In the genomic region with DNA sequence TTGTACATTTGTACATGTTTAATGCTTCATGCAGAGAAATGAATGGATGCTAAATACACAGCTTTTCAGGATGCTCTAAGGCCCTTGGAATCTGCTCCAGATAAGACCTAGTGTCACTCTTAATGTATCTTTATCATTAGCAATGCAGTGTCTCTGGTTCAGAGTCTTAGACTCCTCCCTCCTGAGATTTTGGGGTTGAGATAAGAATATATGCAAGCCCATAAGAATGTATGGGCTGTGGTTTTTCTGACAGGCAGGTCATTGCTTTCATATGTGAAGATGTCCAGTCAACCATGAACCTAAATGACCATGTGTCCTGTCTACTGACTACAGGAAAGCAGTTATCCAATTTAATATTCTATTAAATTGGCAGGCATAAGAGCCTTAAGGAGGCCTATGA, we compare ENCODE assay signal across 28 cellular contexts.
"Had no signal": no experiment of that assay in that cellular context is flagged by ENCODE, and none has a peak within 500 bp of the region (broad histone marks: within the 10 kb centered on the region; RNA-seq: fewer than 3 reads in every experiment).

No MANE protein-coding gene starts in this region.

- DNase-seq: activated B cell treated with CpG ODN at 0.5 μM for 24 hours; activated CD4-positive, alpha-beta memory T cell treated with anti-CD3 and anti-CD28 coated beads for 36 hours; activated CD4-positive, alpha-beta T cell treated with anti-CD3 and anti-CD28 coated beads for 1 hour; activated CD4-positive, alpha-beta T cell treated with anti-CD3 and anti-CD28 coated beads, Interleukin-2, amount 10 ng/mL, durations not matched to agents 24 days and 14 days; activated CD8-positive, alpha-beta memory T cell treated with anti-CD3 and anti-CD28 coated beads for 24 hours; activated effector memory CD4-positive, alpha-beta T cell treated with anti-CD3 and anti-CD28 coated beads, Interleukin-2, amount 50 U/mL, for 16 hours; activated naive CD4-positive, alpha-beta T cell treated with Interleukin-2 at 50 U/mL for 16 hours; activated naive CD8-positive, alpha-beta T cell treated with anti-CD3 and anti-CD28 coated beads, Interleukin-2, amount 50 U/mL, for 24 hours; activated T-cell treated with anti-CD3 and anti-CD28 coated beads, Interleukin-2, amount 50 U/mL, for 4 hours; amygdala; brain microvascular endothelial cell; Kasumi-1; NCI-H1048; NCI-H1417; NCI-H1694; NCI-H2029; NCI-H2107; NCI-H2171 treated with DMSO at 0.1 percent for 48 hours; NCI-H226; NCI-H526; NCI-H774; SHP77 treated with DMSO at 0.1 percent for 48 hours; T-cell; T-helper 2 cell; T1000 had no signal

- ATAC-seq: activated naive CD4-positive, alpha-beta T cell treated with anti-CD3 and anti-CD28 coated beads, Interleukin-2, amount 50 U/mL, for 72 hours; activated naive CD8-positive, alpha-beta T cell treated with anti-CD3 and anti-CD28 coated beads, Interleukin-2, amount 50 U/mL, for 24 hours; activated T-cell treated with anti-CD3 and anti-CD28 coated beads, Interleukin-2, amount 50 U/mL, for 4 hours; PC-3; T-cell had no signal

- H3K27ac ChIP-seq: brain microvascular endothelial cell, cardiac muscle cell had no signal

- H3K36me3 ChIP-seq: brain microvascular endothelial cell, cardiac muscle cell had no signal

- H3K4me3 ChIP-seq: cardiac muscle cell had no signal

- H3K27me3 ChIP-seq: brain microvascular endothelial cell, cardiac muscle cell had no signal
